In genomic region chr1:154629160-154630073, GRCh38 we compare ENCODE assay signal across 13 cellular contexts. TPM values are rescaled to one million over a fixed set of nuclear protein-coding genes. Genes with fewer than 3 reads are reported as not detected.
A peak's percentile ranks its signal among the peaks of the same experiment; 100 is the strongest.
DNase-seq lines count a peak whose midpoint lies in the region; ATAC-seq and TF ChIP-seq lines count a peak whose summit lies in the region.
"Had no signal": no experiment of that assay in that cellular context is flagged by ENCODE, and none has a peak within 500 bp of the region (broad histone marks: within the 10 kb centered on the region; RNA-seq: fewer than 3 reads in every experiment).

No MANE protein-coding gene starts in this region.

- no peak for ATAC-seq in HG03442 (IDR thresholded peaks at IDR 0.05; ENCODE audit: unreplicated experiment)

- H2BK15ac ChIP-seq in mesenchymal stem cell (ENCODE audit: low read depth, poor library complexity, severe bottlenecking), result no peak overlapping the region

- peaks cover 0 to 16% (median 8%) of the 10 kb centered on the region in 8 donors for H3K9me3 Mint-ChIP-seq in CD4-positive, alpha-beta memory T cell
- H3K9me3 Mint-ChIP-seq in IgD-negative memory B cell, result peaks cover 1 to 7% (median 7%) of the 10 kb centered on the region in 3 donors
- peaks cover 10% of the 10 kb centered on the region for H3K9me3 Mint-ChIP-seq in activated T-helper 2 cell treated with anti-CD3 and anti-CD28 coated beads, Interferon-gamma antibody, Interleukin-2, Interleukin-4, amounts not matched to agents 10 μg/mL and 5 μg/mL and 100 μg/mL, durations not matched to agents 14 hours and 24 hours and 36 hours

- H3K36me3 Mint-ChIP-seq in CD4-positive, alpha-beta memory T cell, result peaks cover 3 to 22% of the 10 kb centered on the region in 2 donors
- peaks cover 3% of the 10 kb centered on the region for H3K36me3 Mint-ChIP-seq in IgD-negative memory B cell
- H3K36me3 Mint-ChIP-seq in activated T-helper 2 cell treated with anti-CD3 and anti-CD28 coated beads, Interferon-gamma antibody, Interleukin-2, Interleukin-4, amounts not matched to agents 10 μg/mL and 5 μg/mL and 100 μg/mL, durations not matched to agents 14 hours and 24 hours and 36 hours (ENCODE audit: low read depth), result peaks cover 25% of the 10 kb centered on the region

- no peak overlapping the region for H3K18ac ChIP-seq in mesenchymal stem cell (ENCODE audit: low read depth in 1 of 2, low read length in 2 of 2)

- no CpG with 5 or more reads among the region's 2 CpGs for WGBS in mesenchymal stem cell

- no peak overlapping the region for H2BK120ac ChIP-seq in mesenchymal stem cell (ENCODE audit: low read depth, low read length)

- peaks cover 20% of the 10 kb centered on the region for H3K4me1 ChIP-seq in CD4-positive, alpha-beta memory T cell (ENCODE audit: insufficient read depth, low read length)
- peaks cover 2% of the 10 kb centered on the region for H3K4me1 ChIP-seq in mesenchymal stem cell (ENCODE audit: control insufficient read depth, insufficient read depth, low read depth, low read length)
- H3K4me1 ChIP-seq in ascending aorta, result peaks cover 0 to 9% of the 10 kb centered on the region in 2 donors

- no peak overlapping the region for H3K14ac ChIP-seq in mesenchymal stem cell (ENCODE audit: low read length in 2 of 2)

- no peak overlapping the region for H2AFZ ChIP-seq in mesenchymal stem cell (ENCODE audit: low read depth, low read length)

- H3K23ac ChIP-seq in mesenchymal stem cell (ENCODE audit: low read length in 2 of 2), result no peak overlapping the region

- POLR2A ChIA-PET in CD4-positive, alpha-beta memory T cell (lab: Charles Lee; ENCODE audit: partially characterized antibody), result interaction anchor here (1.2 to 4.1 kb wide), 5 partner anchors 11 to 315 kb away, joined by 3 to 49 read pairs (median 4); partner anchors contain the start of gene ADAR

- H3K27me3 ChIP-seq in CD4-positive, alpha-beta memory T cell (ENCODE audit: insufficient read depth, low read length), result no peaks in the 10 kb centered on the region
- H3K27me3 ChIP-seq in mesenchymal stem cell (ENCODE audit: control insufficient read depth in 1 of 2, insufficient read depth in 1 of 2, low read length in 2 of 2), result peaks cover 3 to 9% of the 10 kb centered on the region in 2 experiments
- no peaks in the 10 kb centered on the region for H3K27me3 ChIP-seq in ascending aorta
- H3K27me3 ChIP-seq: BLaER1 treated with 17β-estradiol and CSF1 and Interleukin-3, amounts not matched to agents 10 nM and 100 nM had no signal

- no peaks in the 10 kb centered on the region for H3K9me3 ChIP-seq in CD4-positive, alpha-beta memory T cell (ENCODE audit: control insufficient read depth in 1 of 2, low read length in 2 of 2)
- peaks cover 3% of the 10 kb centered on the region for H3K9me3 ChIP-seq in mesenchymal stem cell (ENCODE audit: control insufficient read depth, low read length)
- no peaks in the 10 kb centered on the region for H3K9me3 ChIP-seq in ascending aorta
- H3K9me3 ChIP-seq: neutrophil had no signal

- H4K91ac ChIP-seq in mesenchymal stem cell (ENCODE audit: low read length), result no peak overlapping the region

- peak overlapping the region in 5 of 8 donors; percentile 39 to 98 (median 96) for H3K4me3 Mint-ChIP-seq in CD4-positive, alpha-beta memory T cell
- H3K4me3 Mint-ChIP-seq in IgD-negative memory B cell, result peak overlapping the region in 2 of 4 donors; percentile 49 to 89
- no peak overlapping the region for H3K4me3 Mint-ChIP-seq in activated T-helper 2 cell treated with anti-CD3 and anti-CD28 coated beads, Interferon-gamma antibody, Interleukin-2, Interleukin-4, amounts not matched to agents 10 μg/mL and 5 μg/mL and 100 μg/mL, durations not matched to agents 14 hours and 24 hours and 36 hours (ENCODE audit: low read depth)

- intact Hi-C loops in CD4-positive, alpha-beta memory T cell (cut with micrococcal nuclease), result loop anchor here (2.0 kb wide), 1 partner anchor 71 kb away; the partner anchor contains the start of gene UBE2Q1
- intact Hi-C loops in activated T-helper 2 cell treated with anti-CD3 and anti-CD28 coated beads, Interferon-gamma antibody, Interleukin-2, Interleukin-4, amounts not matched to agents 10 μg/mL and 5 μg/mL and 100 μg/mL, durations not matched to agents 14 hours and 24 hours and 36 hours (cut with micrococcal nuclease), result loop anchor here (5.0 kb wide), 1 partner anchor 118 kb away; no protein-coding TSS in a partner anchor
- intact Hi-C loops in ascending aorta (cut with DNase I), result loop anchor here (2.0 to 5.0 kb wide), 2 partner anchors 71 to 308 kb away; partner anchors contain the start of genes PMVK and UBE2Q1

- DNase-seq in CD4-positive, alpha-beta memory T cell, result no peak
- no peak for DNase-seq in activated T-helper 2 cell treated with anti-CD3 and anti-CD28 coated beads, Interferon-gamma antibody, Interleukin-2, Interleukin-4, amounts not matched to agents 10 μg/mL and 5 μg/mL and 100 μg/mL, durations not matched to agents 14 hours and 24 hours and 36 hours (ENCODE audit: low spot score)
- DNase-seq in mesenchymal stem cell, result peak; percentile 52
- no peak for DNase-seq in amygdala (lab: John Stamatoyannopoulos, UW)
- DNase-seq in cerebellar nuclear complex (lab: John Stamatoyannopoulos, UW), result no peak
- no peak for DNase-seq in ascending aorta (ENCODE audit: low spot score in 2 of 2)
- DNase-seq: kidney glomerular epithelial cell, NCI-H1694 had no signal

- peaks cover 15 to 35% (median 23%) of the 10 kb centered on the region in 4 donors for H3K4me1 Mint-ChIP-seq in CD4-positive, alpha-beta memory T cell
- peaks cover 12 to 18% (median 12%) of the 10 kb centered on the region in 3 donors for H3K4me1 Mint-ChIP-seq in IgD-negative memory B cell
- H3K4me1 Mint-ChIP-seq in activated T-helper 2 cell treated with anti-CD3 and anti-CD28 coated beads, Interferon-gamma antibody, Interleukin-2, Interleukin-4, amounts not matched to agents 10 μg/mL and 5 μg/mL and 100 μg/mL, durations not matched to agents 14 hours and 24 hours and 36 hours (ENCODE audit: low read depth), result peaks cover 28% of the 10 kb centered on the region

- no peak overlapping the region for H3K9ac ChIP-seq in mesenchymal stem cell (ENCODE audit: low read length)
- H3K9ac ChIP-seq: BLaER1 treated with 17β-estradiol and CSF1 and Interleukin-3, amounts not matched to agents 10 nM and 100 nM had no signal

- no peaks in the 10 kb centered on the region for H3K36me3 ChIP-seq in CD4-positive, alpha-beta memory T cell (ENCODE audit: insufficient read depth, low read length)
- H3K36me3 ChIP-seq in mesenchymal stem cell (ENCODE audit: control insufficient read depth in 1 of 2, insufficient read depth in 2 of 2, low read depth in 1 of 2, low read length in 2 of 2) (peaks cover 0 to under 1% of the 10 kb centered on the region in 2 experiments), ascending aorta (no peaks in the 10 kb centered on the region)
- H3K36me3 ChIP-seq: neutrophil had no signal

- H3K27ac Mint-ChIP-seq in CD4-positive, alpha-beta memory T cell, result peak overlapping the region in 6 of 7 donors; percentile 74 to 100 (median 98)
- peak overlapping the region; percentile 7 to 87 (median 85) for H3K27ac Mint-ChIP-seq in IgD-negative memory B cell
- H3K27ac Mint-ChIP-seq in activated T-helper 2 cell treated with anti-CD3 and anti-CD28 coated beads, Interferon-gamma antibody, Interleukin-2, Interleukin-4, amounts not matched to agents 10 μg/mL and 5 μg/mL and 100 μg/mL, durations not matched to agents 14 hours and 24 hours and 36 hours, result peak overlapping the region; percentile 66

- no peak overlapping the region for H3K4ac ChIP-seq in mesenchymal stem cell (ENCODE audit: low read depth in 1 of 2, low read length in 2 of 2)

- no peak overlapping the region for H4K8ac ChIP-seq in mesenchymal stem cell (ENCODE audit: low read length)

- H3K27me3 Mint-ChIP-seq in CD4-positive, alpha-beta memory T cell, result peaks cover 2 to 7% of the 10 kb centered on the region in 2 donors
- H3K27me3 Mint-ChIP-seq in IgD-negative memory B cell, result peaks cover 3% of the 10 kb centered on the region
- H3K27me3 Mint-ChIP-seq in activated T-helper 2 cell treated with anti-CD3 and anti-CD28 coated beads, Interferon-gamma antibody, Interleukin-2, Interleukin-4, amounts not matched to agents 10 μg/mL and 5 μg/mL and 100 μg/mL, durations not matched to agents 14 hours and 24 hours and 36 hours (ENCODE audit: low read depth), result peaks cover 19% of the 10 kb centered on the region

- CTCF ChIA-PET in CD4-positive, alpha-beta memory T cell (lab: Charles Lee; ENCODE audit: partially characterized antibody), result interaction anchor here (0.9 kb wide), 1 partner anchor 70 kb away, joined by 4 read pairs; no protein-coding TSS in a partner anchor

- TF ChIP-seq CTCF in ascending aorta (IDR thresholded peaks at IDR 0.05), result no peak

- H3K4me2 ChIP-seq in mesenchymal stem cell (ENCODE audit: low read length, poor library complexity, severe bottlenecking), result no peak overlapping the region

- no peak overlapping the region for H3K4me3 ChIP-seq in CD4-positive, alpha-beta memory T cell (ENCODE audit: low read length in 2 of 2)
- H3K4me3 ChIP-seq in mesenchymal stem cell (ENCODE audit: insufficient read depth in 1 of 2, low read depth in 1 of 2, low read length in 2 of 2) (no peak overlapping the region), ascending aorta (no peak overlapping the region)
- H3K4me3 ChIP-seq: skin epidermis had no signal

- H2BK5ac ChIP-seq in mesenchymal stem cell (ENCODE audit: low read depth, low read length, poor library complexity, severe bottlenecking), result no peak overlapping the region

- no peaks in the 10 kb centered on the region for H3K79me1 ChIP-seq in mesenchymal stem cell (replicated peaks; ENCODE audit: low read length, poor library complexity, severe bottlenecking)

- no peak overlapping the region for H2BK12ac ChIP-seq in mesenchymal stem cell (ENCODE audit: low read length in 2 of 2)

- H3K27ac ChIP-seq in CD4-positive, alpha-beta memory T cell (ENCODE audit: low read depth, low read length), result no peak overlapping the region
- H3K27ac ChIP-seq in mesenchymal stem cell (ENCODE audit: low read length, poor library complexity, severe bottlenecking), result no peak overlapping the region
- no peak overlapping the region for H3K27ac ChIP-seq in ascending aorta
- H3K27ac ChIP-seq: neutrophil, skin epidermis had no signal

- H2AK5ac ChIP-seq in mesenchymal stem cell (ENCODE audit: low read length, severe bottlenecking), result no peak overlapping the region

RNA-seq across cellular contexts. Expression of gene ADAR, which starts 21.4 kb away (rescaled TPM):
- 100 to 1,000 TPM; 240 to 247 TPM for total RNA-seq in CD4-positive, alpha-beta memory T cell
- 100 to 1,000 TPM in 1 of 2 donors, 10 to 100 TPM in 1; 64.4 to 162 TPM for polyA plus RNA-seq in CD4-positive, alpha-beta memory T cell
- polyA plus RNA-seq in IgD-negative memory B cell, result 141 TPM
- total RNA-seq in activated T-helper 2 cell treated with anti-CD3 and anti-CD28 coated beads, Interferon-gamma antibody, Interleukin-2, Interleukin-4, amounts not matched to agents 10 μg/mL and 5 μg/mL and 100 μg/mL, durations not matched to agents 14 hours and 24 hours and 36 hours, result 267 and 282 TPM in 2 replicates
- polyA plus RNA-seq in mesenchymal stem cell (2013, experiment 1 of 2), result 93.5 TPM
- polyA plus RNA-seq in mesenchymal stem cell (2013, experiment 2 of 2), result 91.9 TPM
- total RNA-seq in ascending aorta, result 65.3 TPM
